Comparison of ENCODE assay signal across 10 cellular contexts in genomic region chr2:222915092-222915957, GRCh38. TPM values are rescaled to one million over a fixed set of nuclear protein-coding genes. Genes with fewer than 3 reads are reported as not detected.
DNase-seq lines count a peak whose midpoint lies in the region; ATAC-seq, FAIRE-seq and TF ChIP-seq lines count a peak whose summit lies in the region.
"Had no signal": no experiment of that assay in that cellular context is flagged by ENCODE, and none has a peak within 500 bp of the region (broad histone marks: within the 10 kb centered on the region; RNA-seq: fewer than 3 reads in every experiment).

No MANE protein-coding gene starts in this region.

- DNase-seq in NCI-H1694 (lab: John Stamatoyannopoulos, UW) (peak; percentile 28), choroid plexus epithelial cell (ENCODE audit: low read depth) (peak; percentile 60), osteoblast (ENCODE audit: insufficient read length, low spot score, missing footprints) (no peak), SJCRH30 (no peak)
- DNase-seq: NCI-H446 treated with DMSO at 0.1 percent for 48 hours had no signal

- H3K4me1 ChIP-seq in osteoblast (ENCODE audit: insufficient read depth, low read length) = peaks cover 34% of the 10 kb centered on the region
- peaks cover 17% of the 10 kb centered on the region for H3K4me1 ChIP-seq in SJCRH30

- ATAC-seq in HG03045 (IDR thresholded peaks at IDR 0.05; ENCODE audit: unreplicated experiment) (no peak), HG02938 (IDR thresholded peaks at IDR 0.05; ENCODE audit: unreplicated experiment) (no peak), HG03439 (IDR thresholded peaks at IDR 0.05; ENCODE audit: unreplicated experiment) (no peak)
- ATAC-seq: activated T-helper 17 cell treated with anti-CD3 and anti-CD28 coated beads, Interleukin-2, amount 50 U/mL, for 72 hours had no signal

- H3K36me3 ChIP-seq in osteoblast (ENCODE audit: insufficient read depth, low read length) (peaks cover 5% of the 10 kb centered on the region), SJCRH30 (peaks cover 57% of the 10 kb centered on the region)

- no peak overlapping the region for H3K4me3 ChIP-seq in choroid plexus epithelial cell (ENCODE audit: low read depth, low read length)
- no peak overlapping the region for H3K4me3 ChIP-seq in osteoblast (ENCODE audit: insufficient read depth, low read length)
- H3K4me3 ChIP-seq in SJCRH30 = no peak overlapping the region

- H3K27ac ChIP-seq in osteoblast (ENCODE audit: low read depth, low read length) (no peak overlapping the region), SJCRH30 (no peak overlapping the region)

- H3K79me2 ChIP-seq in osteoblast (ENCODE audit: insufficient read depth, low read length) = peaks cover 65% of the 10 kb centered on the region

- peak; percentile 74 for FAIRE-seq in G401.6 (lab: Jason Lieb, UNC)

- H3K9me3 ChIP-seq in osteoblast (ENCODE audit: low read depth, low read length) = no peaks in the 10 kb centered on the region
- H3K9me3 ChIP-seq in SJCRH30 (replicated peaks) = no peaks in the 10 kb centered on the region

- TF ChIP-seq CTCF in choroid plexus epithelial cell (conservative IDR thresholded peaks at IDR 0.05; ENCODE audit: low read depth, low read length) = peak; percentile 67
- peak; percentile 60 for TF ChIP-seq CTCF in osteoblast (IDR thresholded peaks at IDR 0.05; ENCODE audit: extremely low read depth, low read depth, low read length)

- peaks cover 4% of the 10 kb centered on the region for H4K20me1 ChIP-seq in osteoblast (ENCODE audit: insufficient read depth, low read length)

- H3K27me3 ChIP-seq in osteoblast (ENCODE audit: insufficient read depth, low read length) (no peaks in the 10 kb centered on the region), SJCRH30 (no peaks in the 10 kb centered on the region)

- H3K4me2 ChIP-seq in osteoblast (ENCODE audit: insufficient read depth, low read length) = no peak overlapping the region

- H2AFZ ChIP-seq in osteoblast (ENCODE audit: low read length) = no peak overlapping the region

RNA-seq across cellular contexts. Expression of gene ACSL3, which starts 54.5 kb away (rescaled TPM):
- 166 and 170 TPM in 2 replicates for total RNA-seq in osteoblast
- 140 and 168 TPM in 2 replicates for total RNA-seq in SJCRH30 (2014; rRNA removed; shearing (Covaris generic))

Comparison
In these comparisons a context has a peak if more than half of its experiments do, and no peak if none do; other contexts are left out.
1. DNase-seq: peak in NCI-H1694 (single experiment) and choroid plexus epithelial cell (single experiment); none in osteoblast (single experiment) and SJCRH30 (0 of 2).